ENCODE assay signal across 10 cellular contexts in genomic region chr12:52495385-52495784, GRCh38. TPM values are rescaled to one million over a fixed set of nuclear protein-coding genes. Genes with fewer than 3 reads are reported as not detected.
DNase-seq lines count a peak whose midpoint lies in the region; ATAC-seq lines count a peak whose summit lies in the region.
"Had no signal": no experiment of that assay in that cellular context is flagged by ENCODE, and none has a peak within 500 bp of the region (broad histone marks: within the 10 kb centered on the region; RNA-seq: fewer than 3 reads in every experiment).

No MANE protein-coding gene starts in this region.

- ATAC-seq in left colon (peak; percentile 27), GM19467 (IDR thresholded peaks at IDR 0.05; ENCODE audit: unreplicated experiment) (no peak)
- no peak for ATAC-seq in activated CD8-positive, alpha-beta memory T cell treated with anti-CD3 and anti-CD28 coated beads, Interleukin-2, amount 10 ng/mL, durations not matched to agents 7 days and 5 days

- CTCF ChIA-PET in activated CD8-positive, alpha-beta memory T cell treated with anti-CD3 and anti-CD28 coated beads, Interleukin-2, amount 10 ng/mL, durations not matched to agents 7 days and 5 days (lab: Charles Lee) = no interaction called here

- no peak overlapping the region for H3K27ac Mint-ChIP-seq in activated CD8-positive, alpha-beta memory T cell treated with anti-CD3 and anti-CD28 coated beads, Interleukin-2, amount 10 ng/mL, durations not matched to agents 7 days and 5 days
- H3K27ac Mint-ChIP-seq: naive B cell had no signal

- no peak overlapping the region for H3K4me3 Mint-ChIP-seq in activated CD8-positive, alpha-beta memory T cell treated with anti-CD3 and anti-CD28 coated beads, Interleukin-2, amount 10 ng/mL, durations not matched to agents 7 days and 5 days
- H3K4me3 Mint-ChIP-seq: naive B cell had no signal

- no peaks in the 10 kb centered on the region for H3K36me3 Mint-ChIP-seq in activated CD8-positive, alpha-beta memory T cell treated with anti-CD3 and anti-CD28 coated beads, Interleukin-2, amount 10 ng/mL, durations not matched to agents 7 days and 5 days
- H3K36me3 Mint-ChIP-seq: naive B cell had no signal

- DNase-seq in DMS 273 (lab: John Stamatoyannopoulos, UW; ENCODE audit: unreplicated experiment) (peak; percentile 83), NCI-H1105 (lab: John Stamatoyannopoulos, UW) (peak; percentile 80), RPMI8226 (peak; percentile 93), left colon (no peak), dedifferentiated amniotic fluid mesenchymal stem cell (ENCODE audit: extremely low spot score) (no peak)
- DNase-seq in activated CD8-positive, alpha-beta memory T cell treated with anti-CD3 and anti-CD28 coated beads, Interleukin-2, amount 10 ng/mL, durations not matched to agents 7 days and 5 days = no peak
- DNase-seq in activated CD8-positive, alpha-beta memory T cell treated with anti-CD3 and anti-CD28 coated beads, Interleukin-2, amount 50 U/mL, for 4 hours = no peak
- DNase-seq: activated CD4-positive, alpha-beta T cell treated with anti-CD3 and anti-CD28 coated beads for 1 hour; naive B cell had no signal

- H3K4me1 Mint-ChIP-seq in activated CD8-positive, alpha-beta memory T cell treated with anti-CD3 and anti-CD28 coated beads, Interleukin-2, amount 10 ng/mL, durations not matched to agents 7 days and 5 days = no peaks in the 10 kb centered on the region

- intact Hi-C loops in left colon (cut with DNase I, micrococcal nuclease) = no loop called here

- H3K9me3 Mint-ChIP-seq in activated CD8-positive, alpha-beta memory T cell treated with anti-CD3 and anti-CD28 coated beads, Interleukin-2, amount 10 ng/mL, durations not matched to agents 7 days and 5 days (ENCODE audit: low read depth) = no peaks in the 10 kb centered on the region
- H3K9me3 Mint-ChIP-seq: naive B cell had no signal

- H3K27me3 Mint-ChIP-seq in activated CD8-positive, alpha-beta memory T cell treated with anti-CD3 and anti-CD28 coated beads, Interleukin-2, amount 10 ng/mL, durations not matched to agents 7 days and 5 days = peaks cover 48% of the 10 kb centered on the region

RNA-seq across cellular contexts. Expression of gene KRT6A, which starts 2.3 kb away (rescaled TPM):
- not detected for total RNA-seq in left colon
- not detected for total RNA-seq in activated CD8-positive, alpha-beta memory T cell treated with anti-CD3 and anti-CD28 coated beads, Interleukin-2, amount 10 ng/mL, durations not matched to agents 7 days and 5 days

RNA-seq across cellular contexts. Expression of gene KRT6C, which starts 21.8 kb away (rescaled TPM):
- not detected for total RNA-seq in left colon
- not detected for total RNA-seq in activated CD8-positive, alpha-beta memory T cell treated with anti-CD3 and anti-CD28 coated beads, Interleukin-2, amount 10 ng/mL, durations not matched to agents 7 days and 5 days

RNA-seq across cellular contexts. Expression of gene KRT5, which starts 24.8 kb away (rescaled TPM):
- total RNA-seq in left colon = under 1 TPM in 1 of 2 donors, not detected in 1; 0.24 TPM
- total RNA-seq in activated CD8-positive, alpha-beta memory T cell treated with anti-CD3 and anti-CD28 coated beads, Interleukin-2, amount 10 ng/mL, durations not matched to agents 7 days and 5 days = not detected

RNA-seq across cellular contexts. Expression of gene KRT6B, which starts 43.4 kb away (rescaled TPM):
- total RNA-seq in left colon = not detected
- not detected for total RNA-seq in activated CD8-positive, alpha-beta memory T cell treated with anti-CD3 and anti-CD28 coated beads, Interleukin-2, amount 10 ng/mL, durations not matched to agents 7 days and 5 days

RNA-seq across cellular contexts. Expression of gene KRT71, which starts 57.6 kb away (rescaled TPM):
- not detected for total RNA-seq in left colon
- not detected for total RNA-seq in activated CD8-positive, alpha-beta memory T cell treated with anti-CD3 and anti-CD28 coated beads, Interleukin-2, amount 10 ng/mL, durations not matched to agents 7 days and 5 days

Comparison
In these comparisons a context has a peak if more than half of its experiments do, and no peak if none do; other contexts are left out.
1. DNase-seq: peak in DMS 273 (single experiment), NCI-H1105 (single experiment) and RPMI8226 (single experiment); none in left colon (0 of 2), dedifferentiated amniotic fluid mesenchymal stem cell (single experiment), activated CD8-positive, alpha-beta memory T cell treated with anti-CD3 and anti-CD28 coated beads, Interleukin-2, amount 10 ng/mL, durations not matched to agents 7 days and 5 days (single experiment) and activated CD8-positive, alpha-beta memory T cell treated with anti-CD3 and anti-CD28 coated beads, Interleukin-2, amount 50 U/mL, for 4 hours (single experiment).